Comparison of ENCODE assay signal across 1 cellular context in the genomic region with DNA sequence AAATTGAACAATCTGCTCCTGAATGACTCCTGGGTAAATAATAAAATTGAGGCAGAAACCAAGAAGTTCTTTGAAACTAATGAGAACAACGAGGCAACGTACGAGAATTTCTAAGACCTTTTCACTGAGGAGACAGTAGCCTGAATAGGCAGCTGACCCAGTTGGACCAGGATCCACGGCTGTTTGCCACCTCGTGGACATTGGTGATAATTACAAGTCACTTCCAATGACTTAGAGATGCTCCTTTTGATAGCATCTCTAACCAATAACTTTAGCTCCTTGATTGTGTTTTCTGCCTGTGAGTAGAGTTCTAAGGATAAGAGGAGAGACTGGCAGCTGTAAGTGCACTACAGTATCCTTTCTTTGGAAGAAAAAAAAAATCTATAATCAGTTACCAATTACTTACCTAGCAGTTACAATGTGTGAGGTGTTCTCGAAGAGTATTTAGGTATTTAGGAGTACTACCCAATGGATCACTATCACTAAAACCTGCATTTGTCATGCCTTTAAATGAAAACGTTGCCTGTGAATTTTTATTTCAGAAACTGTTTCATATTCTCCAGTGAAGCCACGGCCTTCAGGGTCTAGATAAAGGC.
TF ChIP-seq lines count a peak whose summit lies in the region.

No MANE protein-coding gene starts in this region.

TF ChIP-seq in HEK293, 187 proteins besides CTCF, POLR2A, EP300 and RAD21 (continued from another document):
- TF ChIP-seq ZNF768 (tag by site-specific recombination; IDR thresholded peaks at IDR 0.05) = no peak
